In genomic region chr9:29806941-29807625, GRCh38 we compare ENCODE assay signal across 19 cellular contexts.
DNase-seq lines count a peak whose midpoint lies in the region; ATAC-seq, FAIRE-seq and TF ChIP-seq lines count a peak whose summit lies in the region.
"Had no signal": no experiment of that assay in that cellular context is flagged by ENCODE, and none has a peak within 500 bp of the region (broad histone marks: within the 10 kb centered on the region; RNA-seq: fewer than 3 reads in every experiment).

No MANE protein-coding gene starts in this region.

- CTCF ChIA-PET in mammary epithelial cell (lab: Charles Lee; ENCODE audit: low non-redundant PET), result no interaction called here

- in situ Hi-C loops in mammary epithelial cell (cut with MboI; ENCODE audit: low sequenced_read_pairs in 2 of 2), result no loop called here

- H2BK15ac ChIP-seq in mesenchymal stem cell (ENCODE audit: low read depth, poor library complexity, severe bottlenecking), result no peak overlapping the region

- BruUV-seq in mammary epithelial cell (replicated peaks; lab: Mats Ljungman, UMichigan), result no TSS peak

- H3K14ac ChIP-seq in mesenchymal stem cell (ENCODE audit: low read length in 2 of 2), result no peak overlapping the region

- H2BK12ac ChIP-seq in mesenchymal stem cell (ENCODE audit: low read length in 2 of 2), result no peak overlapping the region

- WGBS in mammary epithelial cell (ENCODE audit: low coverage, missing lambda C conversion rate), result 15% methylated on average over 3 of the region's 3 CpGs
- 83% methylated on average over 2 of the region's 3 CpGs for WGBS in mesenchymal stem cell
- 31 to 39% methylated on average over 3 of the region's 3 CpGs for WGBS in pancreas, 2 donors

- H3K36me3 ChIP-seq in mammary epithelial cell (ENCODE audit: insufficient read depth, low read length) (no peaks in the 10 kb centered on the region), mesenchymal stem cell (ENCODE audit: control insufficient read depth in 1 of 2, insufficient read depth in 2 of 2, low read depth in 1 of 2, low read length in 2 of 2) (peaks cover 0 to 2% of the 10 kb centered on the region in 2 experiments), pancreas (no peaks in the 10 kb centered on the region)
- H3K36me3 ChIP-seq: left ventricle myocardium inferior, right atrium auricular region had no signal

- H3K27me3 ChIP-seq in mammary epithelial cell (ENCODE audit: insufficient read depth, low read length) (no peaks in the 10 kb centered on the region), mesenchymal stem cell (ENCODE audit: control insufficient read depth in 1 of 2, insufficient read depth in 1 of 2, low read length in 2 of 2) (no peaks in the 10 kb centered on the region), pancreas (no peaks in the 10 kb centered on the region)
- H3K27me3 ChIP-seq: dorsolateral prefrontal cortex, right atrium auricular region had no signal

- H3K9ac ChIP-seq in mammary epithelial cell (ENCODE audit: insufficient read depth, low read length) (no peak overlapping the region), mesenchymal stem cell (ENCODE audit: low read length) (no peak overlapping the region)

- dilution Hi-C loops in mammary epithelial cell (cut with HindIII; ENCODE audit: low sequenced_read_pairs), result no loop called here

- no peak overlapping the region for H3K18ac ChIP-seq in mesenchymal stem cell (ENCODE audit: low read depth in 1 of 2, low read length in 2 of 2)

- no peak overlapping the region for H3K23ac ChIP-seq in mesenchymal stem cell (ENCODE audit: low read length in 2 of 2)

- ATAC-seq in GM18867 (IDR thresholded peaks at IDR 0.05; ENCODE audit: unreplicated experiment) (peak; percentile 73), left cardiac atrium (no peak), pancreas (no peak)

- H2AFZ ChIP-seq in mammary epithelial cell (ENCODE audit: low read depth, low read length) (peak overlapping the region; percentile 8), mesenchymal stem cell (ENCODE audit: low read depth, low read length) (no peak overlapping the region)

- H2BK120ac ChIP-seq in mesenchymal stem cell (ENCODE audit: low read depth, low read length), result no peak overlapping the region

- H2AK5ac ChIP-seq in mesenchymal stem cell (ENCODE audit: low read length, severe bottlenecking), result no peak overlapping the region

- no peak overlapping the region for H4K8ac ChIP-seq in mesenchymal stem cell (ENCODE audit: low read length)

- H3K4me3 ChIP-seq in mammary epithelial cell (replicated peaks in 1 of 3; ENCODE audit: insufficient read depth in 1 of 3, low read depth in 2 of 3, low read length in 3 of 3) (no peak overlapping the region), mesenchymal stem cell (ENCODE audit: insufficient read depth in 1 of 2, low read depth in 1 of 2, low read length in 2 of 2) (no peak overlapping the region), pancreas (no peak overlapping the region)
- H3K4me3 ChIP-seq: dorsolateral prefrontal cortex, left ventricle myocardium inferior, right atrium auricular region had no signal

- no peaks in the 10 kb centered on the region for H4K20me1 ChIP-seq in mammary epithelial cell (ENCODE audit: insufficient read depth, low read length)

- peaks cover 5% of the 10 kb centered on the region for H3K4me1 ChIP-seq in mammary epithelial cell (ENCODE audit: insufficient read depth, low read length)
- no peaks in the 10 kb centered on the region for H3K4me1 ChIP-seq in mesenchymal stem cell (ENCODE audit: control insufficient read depth, insufficient read depth, low read depth, low read length)
- no peaks in the 10 kb centered on the region for H3K4me1 ChIP-seq in pancreas
- H3K4me1 ChIP-seq: left ventricle myocardium inferior, right atrium auricular region had no signal

- FAIRE-seq in pancreas (lab: Jason Lieb, UNC), result no peak

- DNase-seq in M059J (ENCODE audit: low read depth), result peak; percentile 64
- peak; percentile 86 for DNase-seq in mammary epithelial cell
- no peak for DNase-seq in mesenchymal stem cell
- DNase-seq in left cardiac atrium, result no peak
- DNase-seq in amygdala (lab: John Stamatoyannopoulos, UW), result no peak
- DNase-seq in DMS 273 treated with DMSO at 0.1 percent for 48 hours (lab: John Stamatoyannopoulos, UW), result no peak
- no peak for DNase-seq in pancreas
- DNase-seq: activated CD4-positive, alpha-beta T cell treated with anti-CD3 and anti-CD28 coated beads for 4 hours; caudate nucleus; CD4-positive, alpha-beta memory T cell; dorsolateral prefrontal cortex; left ventricle myocardium inferior; MV-4-11; NCI-H2029; NCI-H446; occipital lobe; stimulated activated CD4-positive, alpha-beta T cell treated with anti-CD3 and anti-CD28 coated beads, Interleukin-15, amount 100 ng/mL, for 24 hours had no signal

- H4K91ac ChIP-seq in mesenchymal stem cell (ENCODE audit: low read length), result no peak overlapping the region

- H3K27ac ChIP-seq in mammary epithelial cell (ENCODE audit: insufficient read depth, low read depth, low read length) (no peak overlapping the region), mesenchymal stem cell (ENCODE audit: low read length, poor library complexity, severe bottlenecking) (peak overlapping the region; percentile 20), pancreas (no peak overlapping the region)
- H3K27ac ChIP-seq: dorsolateral prefrontal cortex, left ventricle myocardium inferior, right atrium auricular region had no signal

- intact Hi-C loops in mammary epithelial cell (cut with micrococcal nuclease), result no loop called here
- intact Hi-C loops in left cardiac atrium (cut with DNase I), result no loop called here
- intact Hi-C loops in pancreas (cut with DNase I), result no loop called here

- no peak overlapping the region for H3K4ac ChIP-seq in mesenchymal stem cell (ENCODE audit: low read depth in 1 of 2, low read length in 2 of 2)

- no peaks in the 10 kb centered on the region for H3K79me2 ChIP-seq in mammary epithelial cell (ENCODE audit: insufficient read depth, low read length)

- no peak overlapping the region for H3K4me2 ChIP-seq in mammary epithelial cell (ENCODE audit: insufficient read depth, low read depth, low read length)
- no peak overlapping the region for H3K4me2 ChIP-seq in mesenchymal stem cell (ENCODE audit: low read length, poor library complexity, severe bottlenecking)

- no peak for TF ChIP-seq CTCF in mammary epithelial cell (conservative IDR thresholded peaks at IDR 0.05 in 1 of 2, IDR thresholded peaks at IDR 0.05 in 1 of 2; ENCODE audit: extremely low read depth in 1 of 2, insufficient read depth in 1 of 2, low read depth in 1 of 2, low read length in 2 of 2)
- TF ChIP-seq CTCF in pancreas (IDR thresholded peaks at IDR 0.05), result no peak

- H2BK5ac ChIP-seq in mesenchymal stem cell (ENCODE audit: low read depth, low read length, poor library complexity, severe bottlenecking), result no peak overlapping the region

- H3K79me1 ChIP-seq in mesenchymal stem cell (replicated peaks; ENCODE audit: low read length, poor library complexity, severe bottlenecking), result no peaks in the 10 kb centered on the region

- H3K9me3 ChIP-seq in mammary epithelial cell (replicated peaks; ENCODE audit: insufficient read depth, low read length) (peaks cover 6% of the 10 kb centered on the region), mesenchymal stem cell (ENCODE audit: control insufficient read depth, low read length) (peaks cover 10% of the 10 kb centered on the region), pancreas (no peaks in the 10 kb centered on the region)
- H3K9me3 ChIP-seq: right atrium auricular region had no signal

Comparison
In these comparisons a context has a peak if more than half of its experiments do, and no peak if none do; other contexts are left out.
1. DNase-seq: peak in M059J (single experiment) and mammary epithelial cell (single experiment); none in mesenchymal stem cell (single experiment), left cardiac atrium (single experiment), amygdala (0 of 56), DMS 273 treated with DMSO at 0.1 percent for 48 hours (single experiment) and pancreas (0 of 6).